In the genomic region with DNA sequence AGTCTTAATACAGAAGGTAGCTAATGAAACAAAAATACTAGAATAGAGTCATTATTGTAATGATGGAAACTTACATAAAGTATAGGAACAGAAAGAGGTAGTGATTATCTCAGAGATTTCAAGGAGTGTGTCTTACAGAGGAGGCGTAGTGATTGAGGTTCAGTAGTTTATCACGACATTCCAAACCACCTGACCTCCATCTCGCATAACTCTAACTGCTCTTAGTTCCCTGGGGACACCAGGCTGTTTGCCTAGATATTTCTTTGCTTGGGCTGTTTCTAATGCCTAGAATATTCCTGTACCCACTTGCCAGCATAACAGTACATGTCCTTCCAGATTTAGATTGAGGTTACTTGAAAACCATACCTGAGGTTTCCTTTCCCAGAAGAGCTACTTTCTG, we compare ENCODE assay signal across 22 cellular contexts. TPM values are rescaled to one million over a fixed set of nuclear protein-coding genes. Genes with fewer than 3 reads are reported as not detected.
DNase-seq lines count a peak whose midpoint lies in the region; ATAC-seq lines count a peak whose summit lies in the region.
"Had no signal": no experiment of that assay in that cellular context is flagged by ENCODE, and none has a peak within 500 bp of the region (broad histone marks: within the 10 kb centered on the region; RNA-seq: fewer than 3 reads in every experiment).

No MANE protein-coding gene starts in this region.

- peaks cover 21% of the 10 kb centered on the region for H3K4me1 Mint-ChIP-seq in T-helper 1 cell treated with Interleukin-12 subunit alpha and Interleukin-12 subunit beta and Interleukin-4 antibody, amounts not matched to agents 30 μg/mL and 1 μg/mL, for 36 hours (ENCODE audit: low read depth)
- peaks cover 32% of the 10 kb centered on the region for H3K4me1 Mint-ChIP-seq in activated T-helper 17 cell treated with anti-CD3 and anti-CD28 coated beads, Interleukin-2, amount 50 U/mL, for 72 hours
- H3K4me1 Mint-ChIP-seq in naive thymus-derived CD8-positive, alpha-beta T cell: peaks cover 15 to 72% (median 52%) of the 10 kb centered on the region in 4 donors

- in situ Hi-C loops in KBM-7 (cut with MboI; ENCODE audit: low pct_unique_long_range_greater_than_20kb, low sequenced_read_pairs): no loop called here

- ATAC-seq in GM21390 (IDR thresholded peaks at IDR 0.05; ENCODE audit: unreplicated experiment): peak; percentile 46
- ATAC-seq in activated T-helper 17 cell treated with anti-CD3 and anti-CD28 coated beads, Interleukin-2, amount 50 U/mL, for 72 hours (replicated peaks): peak; percentile 19
- ATAC-seq in naive thymus-derived CD8-positive, alpha-beta T cell: no peak
- ATAC-seq: pancreas had no signal

- H3K27me3 Mint-ChIP-seq in T-helper 1 cell treated with Interleukin-12 subunit alpha and Interleukin-12 subunit beta and Interleukin-4 antibody, amounts not matched to agents 30 μg/mL and 1 μg/mL, for 36 hours (ENCODE audit: low read depth): no peaks in the 10 kb centered on the region
- no peaks in the 10 kb centered on the region for H3K27me3 Mint-ChIP-seq in activated T-helper 17 cell treated with anti-CD3 and anti-CD28 coated beads, Interleukin-2, amount 50 U/mL, for 72 hours
- no peaks in the 10 kb centered on the region for H3K27me3 Mint-ChIP-seq in naive thymus-derived CD8-positive, alpha-beta T cell

- DNase-seq in T-helper 1 cell (no peak), D341Med (ENCODE audit: low spot score) (no peak), KBM-7 (no peak), NCI-H1694 (lab: John Stamatoyannopoulos, UW) (no peak)
- DNase-seq in naive thymus-derived CD8-positive, alpha-beta T cell: no peak
- DNase-seq: 8988T; activated CD4-positive, CD25-positive, alpha-beta regulatory T cell; activated T-cell treated with anti-CD3 and anti-CD28 coated beads, Interleukin-2, amount 50 U/mL, for 48 hours; aorta; C1 segment of cervical spinal cord; dermis blood vessel endothelial cell; erythroblast; glutamatergic neuron; midbrain; NCI-H1694 treated with DMSO at 0.1 percent for 48 hours; NCI-H69; pancreas; stimulated activated CD4-positive, alpha-beta T cell treated with anti-CD3 and anti-CD28 coated beads, Interleukin-12 subunit alpha, Interleukin-12 subunit beta, amount 100 ng/mL, for 4 hours; SW 1271 had no signal

- H3K36me3 Mint-ChIP-seq in T-helper 1 cell treated with Interleukin-12 subunit alpha and Interleukin-12 subunit beta and Interleukin-4 antibody, amounts not matched to agents 30 μg/mL and 1 μg/mL, for 36 hours (ENCODE audit: low read depth): peaks cover 1% of the 10 kb centered on the region
- no peaks in the 10 kb centered on the region for H3K36me3 Mint-ChIP-seq in activated T-helper 17 cell treated with anti-CD3 and anti-CD28 coated beads, Interleukin-2, amount 50 U/mL, for 72 hours (ENCODE audit: low read depth)
- peaks cover 0 to 15% (median 0%) of the 10 kb centered on the region in 3 donors for H3K36me3 Mint-ChIP-seq in naive thymus-derived CD8-positive, alpha-beta T cell

- no peaks in the 10 kb centered on the region for H3K9me3 Mint-ChIP-seq in T-helper 1 cell treated with Interleukin-12 subunit alpha and Interleukin-12 subunit beta and Interleukin-4 antibody, amounts not matched to agents 30 μg/mL and 1 μg/mL, for 36 hours
- H3K9me3 Mint-ChIP-seq in activated T-helper 17 cell treated with anti-CD3 and anti-CD28 coated beads, Interleukin-2, amount 50 U/mL, for 72 hours: no peaks in the 10 kb centered on the region
- H3K9me3 Mint-ChIP-seq in naive thymus-derived CD8-positive, alpha-beta T cell: no peaks in the 10 kb centered on the region

- no peak overlapping the region for H3K4me3 Mint-ChIP-seq in T-helper 1 cell treated with Interleukin-12 subunit alpha and Interleukin-12 subunit beta and Interleukin-4 antibody, amounts not matched to agents 30 μg/mL and 1 μg/mL, for 36 hours
- H3K4me3 Mint-ChIP-seq in activated T-helper 17 cell treated with anti-CD3 and anti-CD28 coated beads, Interleukin-2, amount 50 U/mL, for 72 hours: peak overlapping the region; percentile 59
- H3K4me3 Mint-ChIP-seq in naive thymus-derived CD8-positive, alpha-beta T cell: peak overlapping the region in 7 of 10 donors; percentile 6 to 47 (median 31)

- POLR2A ChIA-PET in naive thymus-derived CD8-positive, alpha-beta T cell (lab: Charles Lee): no interaction called here

- peak overlapping the region; percentile 42 for H3K27ac Mint-ChIP-seq in T-helper 1 cell treated with Interleukin-12 subunit alpha and Interleukin-12 subunit beta and Interleukin-4 antibody, amounts not matched to agents 30 μg/mL and 1 μg/mL, for 36 hours
- H3K27ac Mint-ChIP-seq in activated T-helper 17 cell treated with anti-CD3 and anti-CD28 coated beads, Interleukin-2, amount 50 U/mL, for 72 hours: no peak overlapping the region
- H3K27ac Mint-ChIP-seq in naive thymus-derived CD8-positive, alpha-beta T cell: peak overlapping the region in 6 of 10 donors; percentile 48 to 83 (median 64)

RNA-seq across cellular contexts. Expression of a gene that starts 29.1 kb away (rescaled TPM):
- total RNA-seq in activated T-helper 17 cell treated with anti-CD3 and anti-CD28 coated beads, Interleukin-2, amount 50 U/mL, for 72 hours: 10 to 100 TPM; 66.7 to 83.0 TPM
- 100 to 1,000 TPM; 131 to 146 TPM for total RNA-seq in naive thymus-derived CD8-positive, alpha-beta T cell
- polyA plus RNA-seq in naive thymus-derived CD8-positive, alpha-beta T cell: 10 to 100 TPM; 58.2 to 67.7 (median 64.0) TPM

Comparison
In these comparisons a context has a peak if more than half of its experiments do, and no peak if none do; other contexts are left out.
1. ATAC-seq: peak in GM21390 (single experiment) and activated T-helper 17 cell treated with anti-CD3 and anti-CD28 coated beads, Interleukin-2, amount 50 U/mL, for 72 hours (single experiment); none in naive thymus-derived CD8-positive, alpha-beta T cell (0 of 2).